Comparison of ENCODE assay signal across 9 cellular contexts in genomic region chrX:45803383-45803921, GRCh38.
DNase-seq lines count a peak whose midpoint lies in the region; TF ChIP-seq lines count a peak whose summit lies in the region.
"Had no signal": no experiment of that assay in that cellular context is flagged by ENCODE, and none has a peak within 500 bp of the region (broad histone marks: within the 10 kb centered on the region; RNA-seq: fewer than 3 reads in every experiment).

No MANE protein-coding gene starts in this region.

- 59 to 76% methylated on average over 4 of the region's 4 CpGs for WGBS in sigmoid colon, 2 donors

- TF ChIP-seq POLR2A in Peyer's patch (IDR thresholded peaks at IDR 0.05) (no peak), sigmoid colon (IDR thresholded peaks at IDR 0.05) (no peak)

- H3K27ac Mint-ChIP-seq in activated CD4-positive, alpha-beta T cell treated with anti-CD3 and anti-CD28 coated beads, Interleukin-2, amount 10 ng/mL, durations not matched to agents 24 days and 14 days = peak overlapping the region; percentile 91

- no peaks in the 10 kb centered on the region for H3K36me3 ChIP-seq in effector memory CD4-positive, alpha-beta T cell (ENCODE audit: control insufficient read depth, insufficient read depth, low read length)
- H3K36me3 ChIP-seq in Peyer's patch = no peaks in the 10 kb centered on the region
- no peaks in the 10 kb centered on the region for H3K36me3 ChIP-seq in sigmoid colon

- TF ChIP-seq EP300 in sigmoid colon (IDR thresholded peaks at IDR 0.05) = no peak

- H3K27me3 ChIP-seq in effector memory CD4-positive, alpha-beta T cell (replicated peaks; ENCODE audit: control insufficient read depth, insufficient read depth, low read length, poor library complexity, severe bottlenecking) = no peaks in the 10 kb centered on the region
- H3K27me3 ChIP-seq in Peyer's patch (no peaks in the 10 kb centered on the region), sigmoid colon (no peaks in the 10 kb centered on the region)

- DNase-seq in AG09309 (ENCODE audit: low read depth) = peak; percentile 86
- DNase-seq in HT1080 (ENCODE audit: low read depth) = peak; percentile 96
- DNase-seq in activated CD4-positive, alpha-beta T cell treated with anti-CD3 and anti-CD28 coated beads, Interleukin-2, amount 10 ng/mL, durations not matched to agents 24 days and 14 days = no peak
- peak; percentile 87 for DNase-seq in fibroblast of villous mesenchyme (ENCODE audit: low read depth)
- DNase-seq in head of caudate nucleus = no peak
- DNase-seq in effector memory CD4-positive, alpha-beta T cell = no peak
- no peak for DNase-seq in Peyer's patch
- no peak for DNase-seq in sigmoid colon

- peaks cover 59% of the 10 kb centered on the region for H3K4me1 Mint-ChIP-seq in activated CD4-positive, alpha-beta T cell treated with anti-CD3 and anti-CD28 coated beads, Interleukin-2, amount 10 ng/mL, durations not matched to agents 24 days and 14 days

- H3K4me3 ChIP-seq in AG09309 (ENCODE audit: control insufficient read depth, low read depth, low read length) = no peak overlapping the region
- H3K4me3 ChIP-seq in fibroblast of villous mesenchyme (ENCODE audit: low read depth, low read length) = no peak overlapping the region
- H3K4me3 ChIP-seq in effector memory CD4-positive, alpha-beta T cell (ENCODE audit: insufficient read depth, low read depth, low read length, poor library complexity, severe bottlenecking) = no peak overlapping the region
- H3K4me3 ChIP-seq in Peyer's patch = no peak overlapping the region
- no peak overlapping the region for H3K4me3 ChIP-seq in sigmoid colon

- no peaks in the 10 kb centered on the region for H3K27me3 Mint-ChIP-seq in activated CD4-positive, alpha-beta T cell treated with anti-CD3 and anti-CD28 coated beads, Interleukin-2, amount 10 ng/mL, durations not matched to agents 24 days and 14 days

- no peak overlapping the region for H3K27ac ChIP-seq in effector memory CD4-positive, alpha-beta T cell (ENCODE audit: insufficient read depth, low read length, poor library complexity, severe bottlenecking)
- H3K27ac ChIP-seq in Peyer's patch (no peak overlapping the region), sigmoid colon (no peak overlapping the region)
- H3K27ac ChIP-seq: KMS-11 had no signal

- peak overlapping the region; percentile 71 for H3K4me3 Mint-ChIP-seq in activated CD4-positive, alpha-beta T cell treated with anti-CD3 and anti-CD28 coated beads, Interleukin-2, amount 10 ng/mL, durations not matched to agents 24 days and 14 days

- intact Hi-C loops in activated CD4-positive, alpha-beta T cell treated with anti-CD3 and anti-CD28 coated beads, Interleukin-2, amount 10 ng/mL, durations not matched to agents 24 days and 14 days (cut with micrococcal nuclease) = loop anchor here (1.0 to 2.0 kb wide), 3 partner anchors 17 to 93 kb away; no protein-coding TSS in a partner anchor
- intact Hi-C loops in head of caudate nucleus (cut with DNase I) (no loop called here), sigmoid colon (cut with DNase I) (no loop called here)

- H3K4me1 ChIP-seq in effector memory CD4-positive, alpha-beta T cell (ENCODE audit: control insufficient read depth, insufficient read depth, low read length, poor library complexity, severe bottlenecking) = peaks cover 14% of the 10 kb centered on the region
- H3K4me1 ChIP-seq in Peyer's patch (no peaks in the 10 kb centered on the region), sigmoid colon (peaks cover 0 to 11% (median 4%) of the 10 kb centered on the region in 4 donors)

- H3K9me3 ChIP-seq in effector memory CD4-positive, alpha-beta T cell (ENCODE audit: control insufficient read depth, low read length) = no peaks in the 10 kb centered on the region
- H3K9me3 ChIP-seq in Peyer's patch (no peaks in the 10 kb centered on the region), sigmoid colon (no peaks in the 10 kb centered on the region)

- TF ChIP-seq CTCF in AG09309 (IDR thresholded peaks at IDR 0.05; ENCODE audit: control insufficient read depth, insufficient read depth, low read depth, low read length, missing control alignments) = no peak
- TF ChIP-seq CTCF in fibroblast of villous mesenchyme (IDR thresholded peaks at IDR 0.05; ENCODE audit: insufficient read depth, low read depth, low read length) = no peak
- no peak for TF ChIP-seq CTCF in Peyer's patch (IDR thresholded peaks at IDR 0.05)
- no peak for TF ChIP-seq CTCF in sigmoid colon (IDR thresholded peaks at IDR 0.05)

- peaks cover 4% of the 10 kb centered on the region for H3K9me3 Mint-ChIP-seq in activated CD4-positive, alpha-beta T cell treated with anti-CD3 and anti-CD28 coated beads, Interleukin-2, amount 10 ng/mL, durations not matched to agents 24 days and 14 days

- peaks cover 53% of the 10 kb centered on the region for H3K36me3 Mint-ChIP-seq in activated CD4-positive, alpha-beta T cell treated with anti-CD3 and anti-CD28 coated beads, Interleukin-2, amount 10 ng/mL, durations not matched to agents 24 days and 14 days (ENCODE audit: low read depth)

Comparison
In these comparisons a context has a peak if more than half of its experiments do, and no peak if none do; other contexts are left out.
1. DNase-seq: peak in AG09309 (single experiment), HT1080 (single experiment) and fibroblast of villous mesenchyme (single experiment); none in activated CD4-positive, alpha-beta T cell treated with anti-CD3 and anti-CD28 coated beads, Interleukin-2, amount 10 ng/mL, durations not matched to agents 24 days and 14 days (single experiment), head of caudate nucleus (0 of 42), effector memory CD4-positive, alpha-beta T cell (0 of 3), Peyer's patch (0 of 3) and sigmoid colon (single experiment).